Comparison of ENCODE assay signal across 8 cellular contexts in genomic region chr3:9915252-9916141, GRCh38. TPM values are rescaled to one million over a fixed set of nuclear protein-coding genes. Genes with fewer than 3 reads are reported as not detected.
A peak's percentile ranks its signal among the peaks of the same experiment; 100 is the strongest.
DNase-seq lines count a peak whose midpoint lies in the region; ATAC-seq, FAIRE-seq and TF ChIP-seq lines count a peak whose summit lies in the region.

No MANE protein-coding gene starts in this region.

- H3K27ac ChIP-seq in A549 = peak overlapping the region; percentile 84 to 89
- no peak overlapping the region for H3K27ac ChIP-seq in neural cell (ENCODE audit: low read length)

- H3K27me3 ChIP-seq in neural cell (ENCODE audit: insufficient read depth, low read depth, low read length) = peaks cover 16% of the 10 kb centered on the region

- peaks cover 7% of the 10 kb centered on the region for H3K27me3 Mint-ChIP-seq in activated T-helper 1 cell treated with anti-CD3 and anti-CD28 coated beads, Interleukin-12 subunit alpha, Interleukin-12 subunit beta, Interleukin-2, Interleukin-4 antibody, amounts not matched to agents 30 ng/mL and 10 ng/mL and 1 ng/mL, durations not matched to agents 14 hours and 24 hours and 36 hours (ENCODE audit: insufficient read depth)

- no peaks in the 10 kb centered on the region for H3K9me2 ChIP-seq in neural cell (ENCODE audit: insufficient read depth, low read length)

- peaks cover 16% of the 10 kb centered on the region for H3K4me1 Mint-ChIP-seq in activated T-helper 1 cell treated with anti-CD3 and anti-CD28 coated beads, Interleukin-12 subunit alpha, Interleukin-12 subunit beta, Interleukin-2, Interleukin-4 antibody, amounts not matched to agents 30 ng/mL and 10 ng/mL and 1 ng/mL, durations not matched to agents 14 hours and 24 hours and 36 hours (ENCODE audit: low read depth)

- peak; percentile 12 to 24; a peak in 4 of 6 replicates for ATAC-seq in A549

- peaks cover 40% of the 10 kb centered on the region for H3K4me1 ChIP-seq in A549

- intact Hi-C loops in activated T-helper 1 cell treated with anti-CD3 and anti-CD28 coated beads, Interleukin-12 subunit alpha, Interleukin-12 subunit beta, Interleukin-2, Interleukin-4 antibody, amounts not matched to agents 30 ng/mL and 10 ng/mL and 1 ng/mL, durations not matched to agents 14 hours and 24 hours and 36 hours (cut with micrococcal nuclease) = loop anchor here (1.0 to 2.0 kb wide), 4 partner anchors 12 to 71 kb away; partner anchors contain the start of genes JAGN1 and RPUSD3

- FAIRE-seq in A549 (lab: Jason Lieb, UNC) (no peak), GM12891 (lab: Jason Lieb, UNC) (no peak)

- CTCF ChIA-PET in A549 (lab: Yijun Ruan, JAX) = interaction anchor here (0.7 to 11.4 kb wide), 7 partner anchors 15 to 72 kb away, joined by 3 to 73 read pairs (median 6); partner anchors contain the start of genes CRELD1, JAGN1 and RPUSD3

- no peaks in the 10 kb centered on the region for H3K79me2 ChIP-seq in neural cell (replicated peaks; ENCODE audit: insufficient read depth, low read length)

- H3K9me3 ChIP-seq in A549 (no peaks in the 10 kb centered on the region), neural cell (ENCODE audit: low read length) (no peaks in the 10 kb centered on the region)

- TF ChIP-seq RAD21 in A549 (conservative IDR thresholded peaks at IDR 0.05 in 1 of 2, IDR thresholded peaks at IDR 0.05 in 1 of 2) = no peak
- no peak for TF ChIP-seq RAD21 in neural cell (conservative IDR thresholded peaks at IDR 0.05)

- DNase-seq in A549 (ENCODE audit: low read depth in 1 of 2, low spot score in 1 of 2) (no peak), GM12891 (ENCODE audit: insufficient read length, low spot score) (peak; percentile 37), NCI-H128 (lab: John Stamatoyannopoulos, UW; ENCODE audit: unreplicated experiment) (peak; percentile 6), foreskin melanocyte (peak; percentile 67), GM19240 (ENCODE audit: insufficient read length, low spot score) (no peak), NCI-H1092 (lab: John Stamatoyannopoulos, UW) (no peak)
- no peak for DNase-seq in activated T-helper 1 cell treated with anti-CD3 and anti-CD28 coated beads, Interleukin-12 subunit alpha, Interleukin-12 subunit beta, Interleukin-2, Interleukin-4 antibody, amounts not matched to agents 30 ng/mL and 10 ng/mL and 1 ng/mL, durations not matched to agents 14 hours and 24 hours and 36 hours (ENCODE audit: low spot score)

- H3K36me3 ChIP-seq in neural cell (ENCODE audit: insufficient read depth, low read length) = no peaks in the 10 kb centered on the region

- TF ChIP-seq POLR2A in A549 (IDR thresholded peaks at IDR 0.05; ENCODE audit: low read length) (no peak; the same call in none of the 2 replicates), GM12891 (IDR thresholded peaks at IDR 0.05; ENCODE audit: low read depth, low read length) (no peak)

- H3K4me2 ChIP-seq in A549 (peak overlapping the region; percentile 98), neural cell (ENCODE audit: low read length) (no peak overlapping the region)

- H4K20me1 ChIP-seq in neural cell (ENCODE audit: insufficient read depth) = no peaks in the 10 kb centered on the region

- H3K9me3 Mint-ChIP-seq in activated T-helper 1 cell treated with anti-CD3 and anti-CD28 coated beads, Interleukin-12 subunit alpha, Interleukin-12 subunit beta, Interleukin-2, Interleukin-4 antibody, amounts not matched to agents 30 ng/mL and 10 ng/mL and 1 ng/mL, durations not matched to agents 14 hours and 24 hours and 36 hours = no peaks in the 10 kb centered on the region

- 80% methylated on average over 86 of the region's 99 CpGs for WGBS in A549 (ENCODE audit: missing lambda C conversion rate)

- H2AFZ ChIP-seq in neural cell (ENCODE audit: low read depth, low read length) = no peak overlapping the region

- TF ChIP-seq CTCF in A549 (IDR thresholded peaks at IDR 0.05) (no peak), neural cell (IDR thresholded peaks at IDR 0.05; ENCODE audit: poor library complexity, severe bottlenecking) (peak; percentile 36)

- H3K9ac ChIP-seq in neural cell (ENCODE audit: low read length) = peak overlapping the region; percentile 45

- H3K4me3 ChIP-seq in A549 = peak overlapping the region; percentile 43
- H3K4me3 ChIP-seq in neural cell (ENCODE audit: low read length) = peak overlapping the region; percentile 62

- H3K27ac Mint-ChIP-seq in activated T-helper 1 cell treated with anti-CD3 and anti-CD28 coated beads, Interleukin-12 subunit alpha, Interleukin-12 subunit beta, Interleukin-2, Interleukin-4 antibody, amounts not matched to agents 30 ng/mL and 10 ng/mL and 1 ng/mL, durations not matched to agents 14 hours and 24 hours and 36 hours = no peak overlapping the region

- POLR2A ChIA-PET in A549 (lab: Yijun Ruan, JAX) = interaction anchor here (1.2 to 1.5 kb wide), 2 partner anchors 32 to 123 kb away, joined by 3 read pairs; partner anchors contain the start of gene ARPC4

- H3K36me3 Mint-ChIP-seq in activated T-helper 1 cell treated with anti-CD3 and anti-CD28 coated beads, Interleukin-12 subunit alpha, Interleukin-12 subunit beta, Interleukin-2, Interleukin-4 antibody, amounts not matched to agents 30 ng/mL and 10 ng/mL and 1 ng/mL, durations not matched to agents 14 hours and 24 hours and 36 hours (ENCODE audit: low read depth) = no peaks in the 10 kb centered on the region

- H3K4me3 Mint-ChIP-seq in activated T-helper 1 cell treated with anti-CD3 and anti-CD28 coated beads, Interleukin-12 subunit alpha, Interleukin-12 subunit beta, Interleukin-2, Interleukin-4 antibody, amounts not matched to agents 30 ng/mL and 10 ng/mL and 1 ng/mL, durations not matched to agents 14 hours and 24 hours and 36 hours = peak overlapping the region; percentile 68

- TF ChIP-seq EP300 in A549 (IDR thresholded peaks at IDR 0.05) (no peak), neural cell (conservative IDR thresholded peaks at IDR 0.05; ENCODE audit: poor library complexity, severe bottlenecking) (peak; percentile 12)

- H3F3A ChIP-seq in neural cell (ENCODE audit: insufficient read depth, low read length, poor library complexity, severe bottlenecking) = no peaks in the 10 kb centered on the region

RNA-seq across cellular contexts. Expression of gene IL17RC, which starts 1.4 kb away (rescaled TPM):
- 7.7 and 12.2 TPM in 2 replicates for polyA plus RNA-seq in A549 (2011; rRNA removed)
- polyA plus RNA-seq in A549 (2012; cell fraction: cytosol; rRNA removed) = 12.1 and 17.1 TPM in 2 replicates
- polyA plus RNA-seq in A549 (2012; cell fraction: nucleus; rRNA removed) = 34.0 and 43.5 TPM in 2 replicates
- polyA plus RNA-seq in A549 (2017; fragmentation: RNase III; extraction: RNeasy Plus Mini Kit Qiagen cat#74134 plus additional on column Dnase treatment) = 9.1 to 9.8 TPM (median 9.4 TPM) in 3 replicates
- 16.6 and 23.1 TPM in 2 replicates for polyA minus RNA-seq in A549 (2011; rRNA and poly(A)+ RNA removed)
- polyA plus RNA-seq in GM12891 (2012; ENCODE audit: low read depth, missing spikeins) = 0.41 TPM
- 0.64 and 0.83 TPM in 2 replicates for total RNA-seq in activated T-helper 1 cell treated with anti-CD3 and anti-CD28 coated beads, Interleukin-12 subunit alpha, Interleukin-12 subunit beta, Interleukin-2, Interleukin-4 antibody, amounts not matched to agents 30 ng/mL and 10 ng/mL and 1 ng/mL, durations not matched to agents 14 hours and 24 hours and 36 hours
- polyA plus RNA-seq in neural cell = 0.54 TPM in 1 of 2 replicates, not detected in the other
- not detected in 2 replicates for polyA minus RNA-seq in neural cell

RNA-seq across cellular contexts. Expression of gene IL17RE, which starts 12.8 kb away (rescaled TPM):
- polyA plus RNA-seq in A549 (2011; rRNA removed) (0.53 and 0.60 TPM in 2 replicates), A549 (2017; fragmentation: RNase III; extraction: RNeasy Plus Mini Kit Qiagen cat#74134 plus additional on column Dnase treatment) (0.44 to 0.67 TPM (median 0.47 TPM) in 3 replicates), neural cell (0.52 TPM in 1 of 2 replicates, not detected in the other)
- 0.65 and 0.79 TPM in 2 replicates for polyA plus RNA-seq in A549 (2012; cell fraction: cytosol; rRNA removed)
- polyA plus RNA-seq in A549 (2012; cell fraction: nucleus; rRNA removed) = 3.4 and 3.7 TPM in 2 replicates
- polyA minus RNA-seq in A549 (2011; rRNA and poly(A)+ RNA removed) = 0.92 and 1.3 TPM in 2 replicates
- 0.21 TPM for polyA plus RNA-seq in GM12891 (2012; ENCODE audit: low read depth, missing spikeins)
- total RNA-seq in activated T-helper 1 cell treated with anti-CD3 and anti-CD28 coated beads, Interleukin-12 subunit alpha, Interleukin-12 subunit beta, Interleukin-2, Interleukin-4 antibody, amounts not matched to agents 30 ng/mL and 10 ng/mL and 1 ng/mL, durations not matched to agents 14 hours and 24 hours and 36 hours = 3.2 and 3.5 TPM in 2 replicates
- polyA minus RNA-seq in neural cell = 2.3 TPM in 1 of 2 replicates, not detected in the other

RNA-seq across cellular contexts. Expression of gene CRELD1, which starts 18.1 kb away (rescaled TPM):
- polyA plus RNA-seq in A549 (2011; rRNA removed) = 13.1 and 13.9 TPM in 2 replicates
- polyA plus RNA-seq in A549 (2012; cell fraction: cytosol; rRNA removed) = 14.6 and 14.9 TPM in 2 replicates
- 25.3 and 26.0 TPM in 2 replicates for polyA plus RNA-seq in A549 (2012; cell fraction: nucleus; rRNA removed)
- polyA plus RNA-seq in A549 (2017; fragmentation: RNase III; extraction: RNeasy Plus Mini Kit Qiagen cat#74134 plus additional on column Dnase treatment) = 9.8 to 13.6 TPM (median 11.1 TPM) in 3 replicates
- polyA minus RNA-seq in A549 (2011; rRNA and poly(A)+ RNA removed) = 6.2 and 9.1 TPM in 2 replicates
- 13.9 TPM for polyA plus RNA-seq in GM12891 (2012; ENCODE audit: low read depth, missing spikeins)
- total RNA-seq in activated T-helper 1 cell treated with anti-CD3 and anti-CD28 coated beads, Interleukin-12 subunit alpha, Interleukin-12 subunit beta, Interleukin-2, Interleukin-4 antibody, amounts not matched to agents 30 ng/mL and 10 ng/mL and 1 ng/mL, durations not matched to agents 14 hours and 24 hours and 36 hours = 18.7 and 20.6 TPM in 2 replicates
- 48.9 and 59.8 TPM in 2 replicates for polyA plus RNA-seq in neural cell
- polyA minus RNA-seq in neural cell = 28.8 and 31.2 TPM in 2 replicates

RNA-seq across cellular contexts. Expression of gene JAGN1, which starts 25.1 kb away (rescaled TPM):
- polyA plus RNA-seq in A549 (2011; rRNA removed) = 63.2 and 79.3 TPM in 2 replicates
- 54.9 and 75.5 TPM in 2 replicates for polyA plus RNA-seq in A549 (2012; cell fraction: cytosol; rRNA removed)
- polyA plus RNA-seq in A549 (2012; cell fraction: nucleus; rRNA removed) = 28.0 and 40.6 TPM in 2 replicates
- polyA plus RNA-seq in A549 (2017; fragmentation: RNase III; extraction: RNeasy Plus Mini Kit Qiagen cat#74134 plus additional on column Dnase treatment) = 48.6 to 53.7 TPM (median 49.6 TPM) in 3 replicates
- 51.1 and 62.9 TPM in 2 replicates for polyA minus RNA-seq in A549 (2011; rRNA and poly(A)+ RNA removed)
- polyA plus RNA-seq in GM12891 (2012; ENCODE audit: low read depth, missing spikeins) = 40.4 TPM
- total RNA-seq in activated T-helper 1 cell treated with anti-CD3 and anti-CD28 coated beads, Interleukin-12 subunit alpha, Interleukin-12 subunit beta, Interleukin-2, Interleukin-4 antibody, amounts not matched to agents 30 ng/mL and 10 ng/mL and 1 ng/mL, durations not matched to agents 14 hours and 24 hours and 36 hours = 42.4 and 46.3 TPM in 2 replicates
- polyA plus RNA-seq in neural cell = 22.5 and 26.5 TPM in 2 replicates
- polyA minus RNA-seq in neural cell = 20.1 and 20.5 TPM in 2 replicates

RNA-seq across cellular contexts. Expression of gene CIDEC, which starts 35.4 kb away (rescaled TPM):
- 6.3 and 10.4 TPM in 2 replicates for polyA plus RNA-seq in A549 (2011; rRNA removed)
- 3.5 and 3.9 TPM in 2 replicates for polyA plus RNA-seq in A549 (2012; cell fraction: cytosol; rRNA removed)
- 2.5 and 3.5 TPM in 2 replicates for polyA plus RNA-seq in A549 (2012; cell fraction: nucleus; rRNA removed)
- polyA plus RNA-seq in A549 (2017; fragmentation: RNase III; extraction: RNeasy Plus Mini Kit Qiagen cat#74134 plus additional on column Dnase treatment) = 2.0 to 3.3 TPM (median 2.8 TPM) in 3 replicates
- 10.9 and 11.2 TPM in 2 replicates for polyA minus RNA-seq in A549 (2011; rRNA and poly(A)+ RNA removed)
- polyA plus RNA-seq in GM12891 (2012; ENCODE audit: low read depth, missing spikeins) = 0.22 TPM
- total RNA-seq in activated T-helper 1 cell treated with anti-CD3 and anti-CD28 coated beads, Interleukin-12 subunit alpha, Interleukin-12 subunit beta, Interleukin-2, Interleukin-4 antibody, amounts not matched to agents 30 ng/mL and 10 ng/mL and 1 ng/mL, durations not matched to agents 14 hours and 24 hours and 36 hours = not detected in 2 replicates
- polyA plus RNA-seq in neural cell = not detected in 2 replicates
- polyA minus RNA-seq in neural cell = not detected in 2 replicates

Comparison
In these comparisons a context has a peak if more than half of its experiments do, and no peak if none do; other contexts are left out.
1. DNase-seq: peak in GM12891 (single experiment), NCI-H128 (single experiment) and foreskin melanocyte (single experiment); none in A549 (0 of 2), activated T-helper 1 cell treated with anti-CD3 and anti-CD28 coated beads, Interleukin-12 subunit alpha, Interleukin-12 subunit beta, Interleukin-2, Interleukin-4 antibody, amounts not matched to agents 30 ng/mL and 10 ng/mL and 1 ng/mL, durations not matched to agents 14 hours and 24 hours and 36 hours (single experiment), GM19240 (single experiment) and NCI-H1092 (single experiment).